ENCODE assay signal across 16 cellular contexts in genomic region chr11:84333196-84333595, GRCh38.
A peak's percentile ranks its signal among the peaks of the same experiment; 100 is the strongest.
DNase-seq lines count a peak whose midpoint lies in the region; ATAC-seq and TF ChIP-seq lines count a peak whose summit lies in the region.
"Had no signal": no experiment of that assay in that cellular context is flagged by ENCODE, and none has a peak within 500 bp of the region (broad histone marks: within the 10 kb centered on the region; RNA-seq: fewer than 3 reads in every experiment).

No MANE protein-coding gene starts in this region.

- ATAC-seq in thoracic aorta (ENCODE audit: insufficient number of reproducible peaks, low FRiP score, low read depth) = no peak
- ATAC-seq: GM23338 had no signal

- TF ChIP-seq CTCF in dorsolateral prefrontal cortex (IDR thresholded peaks at IDR 0.05 in 54 of 56, conservative IDR thresholded peaks at IDR 0.05 in 2 of 56; ENCODE audit: low read depth in 1 of 56, partially characterized antibody in 56 of 56) (no peak), thoracic aorta (IDR thresholded peaks at IDR 0.05) (no peak), mesothelial cell of epicardium (IDR thresholded peaks at IDR 0.05; ENCODE audit: unreplicated experiment) (no peak)

- no peaks in the 10 kb centered on the region for H3K36me3 ChIP-seq in thoracic aorta
- H3K36me3 ChIP-seq: BLaER1 had no signal

- H3K27ac ChIP-seq in dorsolateral prefrontal cortex = peak overlapping the region in 23 of 59 donors; percentile 2 to 61 (median 35)
- H3K27ac ChIP-seq in thoracic aorta = no peak overlapping the region
- H3K27ac ChIP-seq: BLaER1 had no signal

- H3K27me3 ChIP-seq in dorsolateral prefrontal cortex (no peaks in the 10 kb centered on the region), thoracic aorta (replicated peaks; ENCODE audit: insufficient read depth) (no peaks in the 10 kb centered on the region)
- H3K27me3 ChIP-seq: BLaER1 had no signal

- no peaks in the 10 kb centered on the region for H3K4me1 ChIP-seq in thoracic aorta (ENCODE audit: control insufficient read depth in 1 of 2, low read depth in 2 of 2)

- peaks cover 2% of the 10 kb centered on the region for H3K9me3 ChIP-seq in thoracic aorta
- H3K9me3 ChIP-seq: BLaER1 had no signal

- no peak overlapping the region for H3K27ac Mint-ChIP-seq in mesothelial cell of epicardium
- H3K27ac Mint-ChIP-seq: CD14-positive monocyte; CD4-positive, alpha-beta memory T cell; GM23338 had no signal

- no peaks in the 10 kb centered on the region for H3K27me3 Mint-ChIP-seq in mesothelial cell of epicardium (ENCODE audit: low read depth)
- H3K27me3 Mint-ChIP-seq: CD4-positive, alpha-beta memory T cell had no signal

- intact Hi-C loops in dorsolateral prefrontal cortex (cut with DNase I) = no loop called here

- DNase-seq in GM03348 (ENCODE audit: low spot score) (peak; percentile 8), dorsolateral prefrontal cortex (no peak), globus pallidus (ENCODE audit: low spot score) (peak; percentile 37), thoracic aorta (ENCODE audit: low spot score) (no peak), GDM1 (lab: John Stamatoyannopoulos, UW) (no peak), mesothelial cell of epicardium (ENCODE audit: low spot score in 2 of 2, unreplicated experiment in 2 of 2) (no peak), NCI-H748 treated with DMSO at 0.1 percent for 48 hours (lab: John Stamatoyannopoulos, UW) (no peak)
- DNase-seq: 8988T; CD4-positive, alpha-beta memory T cell; DMS153; DMS79 treated with DMSO at 0.1 percent for 48 hours; HCEC 1CT; IMR-90 had no signal

- peaks cover 10% of the 10 kb centered on the region for H3K9me3 Mint-ChIP-seq in mesothelial cell of epicardium
- H3K9me3 Mint-ChIP-seq: GM23338 had no signal

- H3K36me3 Mint-ChIP-seq in mesothelial cell of epicardium = no peaks in the 10 kb centered on the region
- H3K36me3 Mint-ChIP-seq: CD14-positive monocyte; CD4-positive, alpha-beta memory T cell had no signal

- no peaks in the 10 kb centered on the region for H3K4me1 Mint-ChIP-seq in mesothelial cell of epicardium
- H3K4me1 Mint-ChIP-seq: CD14-positive monocyte; CD4-positive, alpha-beta memory T cell; GM23338 had no signal

- peak overlapping the region in 52 of 59 donors; percentile 0 to 61 (median 34) for H3K4me3 ChIP-seq in dorsolateral prefrontal cortex
- H3K4me3 ChIP-seq in thoracic aorta = peak overlapping the region; percentile 40
- H3K4me3 ChIP-seq: BLaER1, GM23338 had no signal

- no peak overlapping the region for H3K4me3 Mint-ChIP-seq in mesothelial cell of epicardium
- H3K4me3 Mint-ChIP-seq: CD14-positive monocyte; CD4-positive, alpha-beta memory T cell; GM23338 had no signal

Comparison
In these comparisons a context has a peak if more than half of its experiments do, and no peak if none do; other contexts are left out.
1. DNase-seq: peak in GM03348 (single experiment) and globus pallidus (single experiment); none in dorsolateral prefrontal cortex (0 of 10), thoracic aorta (single experiment), GDM1 (single experiment), mesothelial cell of epicardium (0 of 2) and NCI-H748 treated with DMSO at 0.1 percent for 48 hours (single experiment).